ENCODE assay signal across 21 cellular contexts in the genomic region with DNA sequence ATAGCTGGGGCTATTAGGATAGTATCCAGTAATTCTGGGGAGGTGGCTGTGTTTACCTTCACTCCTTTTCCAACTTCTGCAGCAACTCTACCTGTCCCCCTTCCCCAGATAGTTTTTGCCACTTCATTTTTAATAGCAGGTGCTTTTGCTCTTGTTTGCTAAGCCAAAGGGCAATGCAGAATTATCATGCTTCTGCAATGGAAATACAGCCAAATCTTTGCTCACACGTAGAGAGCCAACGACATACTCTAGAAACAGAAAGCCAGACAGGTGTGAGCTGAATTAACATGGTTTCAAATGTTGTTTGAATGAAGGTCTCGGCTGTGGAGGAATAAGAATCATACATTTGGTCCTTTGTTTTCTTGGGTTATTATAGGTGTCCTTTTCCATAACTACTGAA. TPM values are rescaled to one million over a fixed set of nuclear protein-coding genes. Genes with fewer than 3 reads are reported as not detected.
"Had no signal": no experiment of that assay in that cellular context is flagged by ENCODE, and none has a peak within 500 bp of the region (broad histone marks: within the 10 kb centered on the region; RNA-seq: fewer than 3 reads in every experiment).

No MANE protein-coding gene starts in this region.

- H3K9me3 Mint-ChIP-seq: activated T-cell treated with anti-CD3 and anti-CD28 coated beads, Interleukin-2, amount 50 U/mL, for 72 hours; T-helper 1 cell treated with Interleukin-12 subunit alpha and Interleukin-12 subunit beta and Interleukin-4 antibody, amounts not matched to agents 30 μg/mL and 1 μg/mL, for 36 hours had no signal

- H2AFZ ChIP-seq: parathyroid adenoma had no signal

- H3K4me3 Mint-ChIP-seq: activated T-cell treated with anti-CD3 and anti-CD28 coated beads, Interleukin-2, amount 50 U/mL, for 72 hours; central memory CD8-positive, alpha-beta T cell; naive thymus-derived CD8-positive, alpha-beta T cell; stimulated activated naive B cell treated with anti-CD40 and anti-IgM and Interleukin-4, amounts not matched to agents 10 μg/mL and 1 μg/mL and 100 μg/mL, for 72 hours; T-helper 1 cell treated with Interleukin-12 subunit alpha and Interleukin-12 subunit beta and Interleukin-4 antibody, amounts not matched to agents 30 μg/mL and 1 μg/mL, for 36 hours had no signal

- H3K27ac Mint-ChIP-seq: activated T-cell treated with anti-CD3 and anti-CD28 coated beads, Interleukin-2, amount 50 U/mL, for 72 hours; naive thymus-derived CD8-positive, alpha-beta T cell; stimulated activated naive B cell treated with anti-CD40 and anti-IgM and Interleukin-4, amounts not matched to agents 10 μg/mL and 1 μg/mL and 100 μg/mL, for 72 hours; T-helper 1 cell treated with Interleukin-12 subunit alpha and Interleukin-12 subunit beta and Interleukin-4 antibody, amounts not matched to agents 30 μg/mL and 1 μg/mL, for 36 hours had no signal

- H3K36me3 ChIP-seq: left ventricle myocardium inferior, sigmoid colon, spleen, thoracic aorta, upper lobe of left lung had no signal

- H3K4me1 ChIP-seq: parathyroid adenoma, spleen, upper lobe of left lung had no signal

- H3K9me3 ChIP-seq: sigmoid colon had no signal

- H3K9ac ChIP-seq: parathyroid adenoma had no signal

- H3K27me3 ChIP-seq: sigmoid colon, spleen, upper lobe of left lung had no signal

- H3K27ac ChIP-seq: left ventricle myocardium inferior, parathyroid adenoma, spleen, thoracic aorta, upper lobe of left lung had no signal

- DNase-seq: activated CD4-positive, alpha-beta T cell treated with anti-CD3 and anti-CD28 coated beads, Interleukin-2, amount 50 U/mL, for 1 hour; activated CD4-positive, CD25-positive, alpha-beta regulatory T cell treated with anti-CD3 and anti-CD28 coated beads, Interleukin-2, amount 50 U/mL, for 72 hours; activated effector memory CD4-positive, alpha-beta T cell treated with anti-CD3 and anti-CD28 coated beads, Interleukin-2, amount 50 U/mL, for 16 hours; activated naive CD4-positive, alpha-beta T cell treated with anti-CD3 and anti-CD28 coated beads, Interleukin-2, amount 50 U/mL, for 16 hours; activated T-cell treated with anti-CD3 and anti-CD28 coated beads, Interleukin-2, amount 50 U/mL, for 72 hours; aorta; cortex of kidney; left ventricle myocardium inferior; naive thymus-derived CD8-positive, alpha-beta T cell; sigmoid colon; spleen; stimulated activated CD4-positive, alpha-beta T cell treated with anti-CD3 and anti-CD28 coated beads, Interleukin-4, amount 100 ng/mL, for 4 hours; stimulated activated naive B cell treated with anti-CD40 and anti-IgM and Interleukin-4, amounts not matched to agents 10 μg/mL and 1 μg/mL and 100 μg/mL, for 72 hours; upper lobe of left lung had no signal

- FAIRE-seq: frontal cortex, keratinocyte had no signal

- H3K4me1 Mint-ChIP-seq: central memory CD8-positive, alpha-beta T cell; naive thymus-derived CD8-positive, alpha-beta T cell; stimulated activated naive B cell treated with anti-CD40 and anti-IgM and Interleukin-4, amounts not matched to agents 10 μg/mL and 1 μg/mL and 100 μg/mL, for 72 hours had no signal

- ATAC-seq: activated T-cell treated with anti-CD3 and anti-CD28 coated beads, Interleukin-2, amount 50 U/mL, for 72 hours; naive thymus-derived CD8-positive, alpha-beta T cell; stimulated activated naive B cell treated with anti-CD40 and anti-IgM and Interleukin-4, amounts not matched to agents 10 μg/mL and 1 μg/mL and 100 μg/mL, for 72 hours had no signal

- H3K79me2 ChIP-seq: parathyroid adenoma had no signal

- H3K4me3 ChIP-seq: left ventricle myocardium inferior, sigmoid colon, spleen, thoracic aorta, upper lobe of left lung had no signal

RNA-seq across cellular contexts. Expression of a gene that starts 14.4 kb away (rescaled TPM):
- total RNA-seq: activated CD8-positive, alpha-beta memory T cell treated with anti-CD3 and anti-CD28 coated beads for 36 hours; activated T-cell treated with anti-CD3 and anti-CD28 coated beads, Interleukin-2, amount 50 U/mL, for 72 hours; frontal cortex; left ventricle myocardium inferior; naive thymus-derived CD8-positive, alpha-beta T cell; sigmoid colon; spleen had no signal
